In the genomic region with DNA sequence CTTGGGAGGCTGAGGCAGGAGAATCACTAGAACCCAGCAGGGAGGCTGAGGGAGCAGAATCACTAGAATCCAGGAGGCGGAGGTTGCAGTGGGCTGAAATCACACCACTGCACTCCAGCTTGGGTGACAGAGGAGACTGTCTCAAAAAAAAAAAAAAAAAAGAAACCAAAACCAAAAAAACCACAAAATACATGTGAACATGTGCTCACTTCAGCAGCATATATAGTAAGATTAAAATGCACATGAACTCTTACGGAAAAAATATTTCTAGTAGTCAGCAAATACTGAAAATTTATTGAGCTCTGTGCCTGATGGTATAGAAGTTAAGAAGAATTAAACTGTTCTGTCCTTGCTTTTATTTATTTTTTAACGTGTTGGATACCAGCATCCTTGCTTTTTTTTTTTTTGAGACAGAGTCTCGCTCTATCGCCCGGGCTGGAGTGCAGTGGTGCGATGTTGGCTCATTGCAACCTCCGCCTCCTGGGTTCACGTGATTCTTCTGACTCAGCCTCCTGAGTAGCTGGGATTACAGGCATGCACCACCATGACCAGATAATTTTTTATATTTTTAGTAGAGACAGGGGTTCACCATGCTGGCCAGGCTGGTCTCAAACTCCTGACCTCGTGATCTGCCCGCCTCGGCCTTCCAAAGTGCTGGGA, we compare ENCODE assay signal across 12 cellular contexts. TPM values are rescaled to one million over a fixed set of nuclear protein-coding genes. Genes with fewer than 3 reads are reported as not detected.
DNase-seq lines count a peak whose midpoint lies in the region; ATAC-seq, FAIRE-seq and TF ChIP-seq lines count a peak whose summit lies in the region.
"Had no signal": no experiment of that assay in that cellular context is flagged by ENCODE, and none has a peak within 500 bp of the region (broad histone marks: within the 10 kb centered on the region; RNA-seq: fewer than 3 reads in every experiment).

No MANE protein-coding gene starts in this region.

- H3K27me3 ChIP-seq in A673 (replicated peaks; ENCODE audit: insufficient read depth, low read depth, low read length, poor library complexity): no peaks in the 10 kb centered on the region

- CTCF ChIA-PET in A673 (lab: Charles Lee): no interaction called here

- no peak for TF ChIP-seq CTCF in A673 (conservative IDR thresholded peaks at IDR 0.05; ENCODE audit: low read depth, low read length)

- no peaks in the 10 kb centered on the region for H3K9me3 ChIP-seq in A673 (ENCODE audit: low read depth, low read length, poor library complexity, severe bottlenecking)

- BruUV-seq in A673 (replicated peaks; lab: Mats Ljungman, UMichigan): no TSS peak

- H3K36me3 ChIP-seq in A673 (ENCODE audit: insufficient read depth, low read length, poor library complexity, severe bottlenecking): no peaks in the 10 kb centered on the region

- H3K27ac ChIP-seq in A673 (ENCODE audit: low read depth, low read length, poor library complexity, severe bottlenecking): no peak overlapping the region

- ATAC-seq in GM18505 (IDR thresholded peaks at IDR 0.05; ENCODE audit: unreplicated experiment) (peak; percentile 71), GM21576 (IDR thresholded peaks at IDR 0.05; ENCODE audit: unreplicated experiment) (peak; percentile 68), HG02588 (IDR thresholded peaks at IDR 0.05; ENCODE audit: unreplicated experiment) (no peak), HG02970 (IDR thresholded peaks at IDR 0.05; ENCODE audit: low FRiP score, unreplicated experiment) (no peak)

- intact Hi-C loops in A673 (cut with micrococcal nuclease; ENCODE audit: unreplicated experiment): no loop called here

- no peak for TF ChIP-seq POLR2A in GM18505 (IDR thresholded peaks at IDR 0.05; ENCODE audit: borderline replicate concordance, extremely low read depth, insufficient read depth, insufficient read length)

- POLR2A ChIA-PET in A673 (lab: Charles Lee; ENCODE audit: low non-redundant PET): no interaction called here

- peak; percentile 51 for FAIRE-seq in RCC 7860 (lab: Jason Lieb, UNC)

- no peaks in the 10 kb centered on the region for H3K4me1 ChIP-seq in A673 (ENCODE audit: insufficient read depth, low read length, poor library complexity, severe bottlenecking)

- DNase-seq in RCC 7860 (ENCODE audit: low spot score): no peak
- peak; percentile 52 for DNase-seq in central memory CD4-positive, alpha-beta T cell
- DNase-seq in GF-D8 (lab: John Stamatoyannopoulos, UW): no peak
- DNase-seq in A673 (ENCODE audit: low spot score): no peak
- DNase-seq: caudate nucleus, DND-41 had no signal

- no peak overlapping the region for H3K4me3 ChIP-seq in A673 (ENCODE audit: low read depth, low read length, poor library complexity, severe bottlenecking)

RNA-seq across cellular contexts. Expression of a gene that starts 9.6 kb away (rescaled TPM):
- 1.3 and 2.8 TPM in 2 replicates for total RNA-seq in A673 (2021)

RNA-seq across cellular contexts. Expression of a gene that starts 18.3 kb away (rescaled TPM):
- total RNA-seq in A673 (2021): 265 and 277 TPM in 2 replicates

RNA-seq across cellular contexts. Expression of a gene that starts 55.9 kb away (rescaled TPM):
- not detected in 2 replicates for total RNA-seq in A673 (2021)
- total RNA-seq: H4, mononuclear cell had no signal

Comparison
In these comparisons a context has a peak if more than half of its experiments do, and no peak if none do; other contexts are left out.
1. ATAC-seq: peak in GM18505 (single experiment) and GM21576 (single experiment); none in HG02588 (single experiment) and HG02970 (single experiment).